In the genomic region with DNA sequence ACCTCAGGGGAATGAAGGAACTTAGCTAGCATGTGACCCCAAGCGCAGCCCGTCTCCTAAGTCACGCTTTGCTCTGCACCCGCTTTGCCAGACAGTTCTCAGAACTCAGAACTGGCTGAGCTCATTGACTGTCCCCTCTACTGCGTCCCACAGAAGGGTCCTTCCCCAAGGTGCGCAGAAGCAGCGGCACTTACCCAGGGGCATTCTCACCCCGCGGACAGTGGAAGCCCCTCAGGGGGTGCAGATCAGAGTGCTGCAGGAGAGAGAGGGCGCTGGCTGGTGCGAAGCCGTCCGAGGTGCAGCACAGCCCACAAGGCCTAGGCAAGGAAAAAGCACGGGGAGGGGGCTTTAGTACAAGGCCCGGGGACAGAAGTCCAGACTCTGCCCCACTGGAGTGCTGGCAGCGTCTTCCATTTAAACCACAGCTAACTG, we compare ENCODE assay signal across 8 cellular contexts. TPM values are rescaled to one million over a fixed set of nuclear protein-coding genes. Genes with fewer than 3 reads are reported as not detected.
A peak's percentile ranks its signal among the peaks of the same experiment; 100 is the strongest.
DNase-seq lines count a peak whose midpoint lies in the region; FAIRE-seq and TF ChIP-seq lines count a peak whose summit lies in the region.

No MANE protein-coding gene starts in this region.

- H3K9ac ChIP-seq in SU-DHL-6 (ENCODE audit: low read length): peak overlapping the region; percentile 97

- intact Hi-C loops in lower leg skin (cut with DNase I; ENCODE audit: low total_unique reads): no loop called here
- intact Hi-C loops in testis (cut with DNase I; ENCODE audit: low total_unique reads): no loop called here

- DNase-seq in activated gamma-delta T cell (lab: John Stamatoyannopoulos, UW) (peak; percentile 12), activated gamma-delta T cell treated with Interleukin-2 at 50 U/mL for 16 hours (no peak), lower leg skin (ENCODE audit: low spot score in 2 of 2) (no peak), testis (peak; percentile 34), GM12891 (ENCODE audit: insufficient read length, low spot score) (no peak), globus pallidus (ENCODE audit: low spot score) (no peak)
- DNase-seq in central memory CD4-positive, alpha-beta T cell: peak; percentile 28

- H3K4me2 ChIP-seq in SU-DHL-6 (ENCODE audit: low read depth, low read length, poor library complexity, severe bottlenecking): peak overlapping the region; percentile 75

- no peaks in the 10 kb centered on the region for H3F3A ChIP-seq in SU-DHL-6 (ENCODE audit: insufficient read depth)

- WGBS in lower leg skin, 2 donors: 3% methylated on average over 14 to 16 of the region's 16 CpGs
- 0 to 2% methylated on average over 4 to 16 of the region's 16 CpGs for WGBS in testis, 2 donors

- TF ChIP-seq CTCF in SU-DHL-6 (IDR thresholded peaks at IDR 0.05; ENCODE audit: insufficient read depth, low read length, poor library complexity, severe bottlenecking) (no peak), lower leg skin (IDR thresholded peaks at IDR 0.05) (no peak), testis (IDR thresholded peaks at IDR 0.05) (no peak)

- H4K20me1 ChIP-seq in SU-DHL-6 (ENCODE audit: low read depth, low read length): peaks cover 34% of the 10 kb centered on the region

- H3K36me3 ChIP-seq in SU-DHL-6 (ENCODE audit: low read length) (peaks cover 26% of the 10 kb centered on the region), testis (ENCODE audit: low read depth, missing control alignments) (no peaks in the 10 kb centered on the region)

- H3K27ac ChIP-seq in SU-DHL-6 (ENCODE audit: low read depth, low read length) (peak overlapping the region; percentile 78), testis (peak overlapping the region; percentile 67 to 71)

- no peak for FAIRE-seq in GM12891 (lab: Jason Lieb, UNC)

- peaks cover 14% of the 10 kb centered on the region for H3K4me1 ChIP-seq in testis

- H3K27me3 ChIP-seq in SU-DHL-6 (ENCODE audit: low read length): no peaks in the 10 kb centered on the region
- H3K27me3 ChIP-seq in testis: no peaks in the 10 kb centered on the region

- no peak for TF ChIP-seq POLR2A in lower leg skin (IDR thresholded peaks at IDR 0.05)
- no peak for TF ChIP-seq POLR2A in testis (IDR thresholded peaks at IDR 0.05)
- TF ChIP-seq POLR2A in GM12891 (IDR thresholded peaks at IDR 0.05; ENCODE audit: low read depth, low read length): no peak

- no peaks in the 10 kb centered on the region for H3K9me3 ChIP-seq in SU-DHL-6 (ENCODE audit: insufficient read depth, low read length)
- H3K9me3 ChIP-seq in testis: no peaks in the 10 kb centered on the region

- no peaks in the 10 kb centered on the region for H3K9me2 ChIP-seq in SU-DHL-6 (replicated peaks; ENCODE audit: insufficient read depth, low read length)

- H3K4me3 ChIP-seq in SU-DHL-6 (ENCODE audit: insufficient read depth, low read length, poor library complexity, severe bottlenecking) (peak overlapping the region; percentile 92), lower leg skin (ENCODE audit: low read depth, poor library complexity, severe bottlenecking) (peak overlapping the region; percentile 58), testis (peak overlapping the region; percentile 70 to 78)

- H2AFZ ChIP-seq in SU-DHL-6 (ENCODE audit: low read depth, low read length, severe bottlenecking): no peak overlapping the region

- H3K79me2 ChIP-seq in SU-DHL-6 (ENCODE audit: insufficient read depth, low read length): peaks cover 54% of the 10 kb centered on the region

TF ChIP-seq in GM12891, 5 proteins besides CTCF, POLR2A, EP300 and RAD21:
- no peak for TF ChIP-seq POLR2AphosphoS5 (IDR thresholded peaks at IDR 0.05; ENCODE audit: low read depth, low read length)

RNA-seq across cellular contexts. Expression of a gene that starts 0.8 kb away (rescaled TPM):
- total RNA-seq in lower leg skin (10 to 100 TPM; 21.2 to 72.8 (median 29.7) TPM), testis (10 to 100 TPM; 16.3 to 26.9 TPM)
- 17.8 TPM for polyA plus RNA-seq in testis (ENCODE audit: insufficient read depth, low read depth, low replicate concordance)
- 61.6 TPM for polyA plus RNA-seq in GM12891 (2012; ENCODE audit: low read depth, missing spikeins)

RNA-seq across cellular contexts. Expression of a gene that starts 38.3 kb away (rescaled TPM):
- total RNA-seq in lower leg skin (10 to 100 TPM; 35.3 to 51.0 (median 41.5) TPM), testis (10 to 100 TPM; 49.9 to 64.7 TPM)
- 52.6 TPM for polyA plus RNA-seq in testis (ENCODE audit: insufficient read depth, low read depth, low replicate concordance)
- polyA plus RNA-seq in GM12891 (2012; ENCODE audit: low read depth, missing spikeins): 8.6 TPM

Comparison
In these comparisons a context has a peak if more than half of its experiments do, and no peak if none do; other contexts are left out.
1. DNase-seq: peak in activated gamma-delta T cell (single experiment), central memory CD4-positive, alpha-beta T cell (single experiment) and testis (single experiment); none in activated gamma-delta T cell treated with Interleukin-2 at 50 U/mL for 16 hours (single experiment), lower leg skin (0 of 2), GM12891 (single experiment) and globus pallidus (single experiment).
2. Peak in every context shown above with its lines, with median percentiles within 50 percentile points of each other: H3K4me3 ChIP-seq.